ENCODE assay signal across 8 cellular contexts in the genomic region with DNA sequence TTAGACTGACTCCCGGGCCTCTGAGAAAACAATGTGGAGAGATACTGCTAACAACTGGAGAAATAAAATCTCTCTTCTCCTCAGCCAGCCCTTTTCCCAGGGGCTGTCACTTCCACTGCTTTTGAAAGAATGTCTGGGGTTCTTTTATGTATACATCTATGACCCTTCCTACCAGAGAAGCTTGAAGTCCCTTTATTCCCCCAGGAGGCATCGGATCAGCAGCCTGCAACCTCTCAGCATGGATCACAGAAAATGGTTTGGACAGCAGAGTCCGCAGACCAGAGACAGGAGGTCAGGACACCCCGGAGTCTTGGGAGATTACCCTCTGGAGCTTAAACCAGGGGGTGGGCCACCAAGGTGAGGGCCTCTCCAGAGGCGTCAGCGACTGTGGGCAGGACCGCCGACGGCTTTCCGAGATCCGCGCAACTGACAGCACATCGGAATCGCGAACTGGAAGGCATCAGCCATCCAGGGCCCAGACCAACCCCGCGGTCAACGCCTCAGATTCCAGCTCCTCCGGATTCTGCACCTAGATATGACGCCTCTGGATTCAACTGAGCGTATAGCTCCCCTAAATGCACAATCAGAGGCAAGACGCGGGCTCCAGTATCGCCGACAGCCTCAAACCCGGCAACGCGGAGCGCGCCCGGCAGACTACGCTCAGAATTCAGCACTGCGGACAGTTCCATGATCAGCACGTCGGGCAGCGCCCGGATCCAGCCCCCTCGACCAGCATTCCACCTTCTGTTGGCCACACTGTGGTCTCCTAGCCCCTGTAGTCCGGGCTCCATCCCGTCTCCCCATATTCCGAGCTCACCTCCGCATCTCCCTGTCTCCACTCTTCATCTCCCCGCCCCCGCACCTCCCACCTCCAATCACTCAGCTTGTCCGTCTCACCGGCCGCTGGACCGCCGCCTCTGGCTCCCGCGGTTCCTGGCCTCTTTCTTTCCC. TPM values are rescaled to one million over a fixed set of nuclear protein-coding genes. Genes with fewer than 3 reads are reported as not detected.
A peak's percentile ranks its signal among the peaks of the same experiment; 100 is the strongest.
DNase-seq lines count a peak whose midpoint lies in the region; ATAC-seq and TF ChIP-seq lines count a peak whose summit lies in the region.

No MANE protein-coding gene starts in this region.

- H3K27me3 ChIP-seq in AG04450 (ENCODE audit: control insufficient read depth, insufficient read depth, low read length) (peaks cover 33% of the 10 kb centered on the region), esophagus squamous epithelium (peaks cover 0 to 99% (median 22%) of the 10 kb centered on the region in 4 donors)

- peaks cover 10% of the 10 kb centered on the region for H3K9me3 ChIP-seq in AG04450 (ENCODE audit: control insufficient read depth, insufficient read depth, low read length)
- H3K9me3 ChIP-seq in esophagus squamous epithelium = no peaks in the 10 kb centered on the region

- H3K4me3 ChIP-seq in AG04450 (ENCODE audit: low read depth, low read length) = no peak overlapping the region
- H3K4me3 ChIP-seq in esophagus squamous epithelium = no peak overlapping the region

- POLR2A ChIA-PET in AG04450 (lab: Yijun Ruan, JAX) = no interaction called here
- POLR2A ChIA-PET in activated CD4-positive, alpha-beta memory T cell treated with anti-CD3 and anti-CD28 coated beads, Interleukin-2, amount 10 ng/mL, durations not matched to agents 7 days and 5 days (lab: Charles Lee) = interaction anchor here (1.1 kb wide), 2 partner anchors 10 to 95 kb away, joined by 3 to 5 read pairs; a partner anchor contains a TSS

- peak; percentile 6 for DNase-seq in AG04450 (ENCODE audit: low read depth, low spot score)
- DNase-seq in HK-2 (ENCODE audit: unreplicated experiment) = peak; percentile 34
- peak; percentile 49 for DNase-seq in activated CD4-positive, alpha-beta memory T cell treated with anti-CD3 and anti-CD28 coated beads, Interleukin-2, amount 10 ng/mL, durations not matched to agents 7 days and 5 days
- peak; percentile 37 for DNase-seq in left ventricle myocardium superior
- peak in 2 of 3 donors; percentile 32 to 65 for DNase-seq in stimulated activated CD4-positive, alpha-beta T cell treated with anti-CD3 and anti-CD28 coated beads, TNF-alpha, amount 100 ng/mL, for 48 hours (ENCODE audit: low read depth in 3 of 3)
- DNase-seq in HFFc6 = no peak
- DNase-seq in esophagus squamous epithelium (lab: John Stamatoyannopoulos, UW) = no peak

- H3K27ac Mint-ChIP-seq in activated CD4-positive, alpha-beta memory T cell treated with anti-CD3 and anti-CD28 coated beads, Interleukin-2, amount 10 ng/mL, durations not matched to agents 7 days and 5 days = no peak overlapping the region
- no peak overlapping the region for H3K27ac Mint-ChIP-seq in HFFc6

- CTCF ChIA-PET in AG04450 (lab: Charles Lee) = interaction anchor here (0.6 to 1.2 kb wide), 2 partner anchors 9 to 422 kb away, joined by 3 to 4 read pairs; no protein-coding TSS in a partner anchor
- CTCF ChIA-PET in activated CD4-positive, alpha-beta memory T cell treated with anti-CD3 and anti-CD28 coated beads, Interleukin-2, amount 10 ng/mL, durations not matched to agents 7 days and 5 days (lab: Charles Lee) = interaction anchor here (1.6 kb wide), 1 partner anchor 96 kb away, joined by 4 read pairs; no protein-coding TSS in a partner anchor

- peaks cover 0 to 8% (median 3%) of the 10 kb centered on the region in 3 donors for H3K4me1 ChIP-seq in esophagus squamous epithelium

- WGBS in esophagus squamous epithelium, 2 donors = 16 to 21% methylated on average over 34 to 46 of the region's 51 CpGs

- no peak overlapping the region for H3K4me3 Mint-ChIP-seq in activated CD4-positive, alpha-beta memory T cell treated with anti-CD3 and anti-CD28 coated beads, Interleukin-2, amount 10 ng/mL, durations not matched to agents 7 days and 5 days
- no peak overlapping the region for H3K4me3 Mint-ChIP-seq in HFFc6

- TF ChIP-seq CTCF in AG04450 (IDR thresholded peaks at IDR 0.05; ENCODE audit: low read depth, low read length) (no peak), HFFc6 (IDR thresholded peaks at IDR 0.05) (no peak), esophagus squamous epithelium (IDR thresholded peaks at IDR 0.05) (no peak)

- no peaks in the 10 kb centered on the region for H3K9me3 Mint-ChIP-seq in activated CD4-positive, alpha-beta memory T cell treated with anti-CD3 and anti-CD28 coated beads, Interleukin-2, amount 10 ng/mL, durations not matched to agents 7 days and 5 days
- no peaks in the 10 kb centered on the region for H3K9me3 Mint-ChIP-seq in HFFc6

- H3K27ac ChIP-seq in AG04450 (ENCODE audit: low read depth, low read length) = no peak overlapping the region
- no peak overlapping the region for H3K27ac ChIP-seq in esophagus squamous epithelium

- H3K36me3 ChIP-seq in esophagus squamous epithelium = no peaks in the 10 kb centered on the region

- ATAC-seq in left ventricle myocardium superior (peak; percentile 30), HG03442 (IDR thresholded peaks at IDR 0.05; ENCODE audit: unreplicated experiment) (no peak)

- H3K4me1 Mint-ChIP-seq in activated CD4-positive, alpha-beta memory T cell treated with anti-CD3 and anti-CD28 coated beads, Interleukin-2, amount 10 ng/mL, durations not matched to agents 7 days and 5 days = peaks cover 7% of the 10 kb centered on the region
- 0 out of 2 replicates have a peak, but pooled peaks cover 5% of the 10 kb centered on the region for H3K4me1 Mint-ChIP-seq in HFFc6 (ENCODE audit: low read depth)

- peaks cover 59% of the 10 kb centered on the region for H3K27me3 Mint-ChIP-seq in activated CD4-positive, alpha-beta memory T cell treated with anti-CD3 and anti-CD28 coated beads, Interleukin-2, amount 10 ng/mL, durations not matched to agents 7 days and 5 days
- H3K27me3 Mint-ChIP-seq in HFFc6 (ENCODE audit: insufficient read depth) = peaks cover 31% of the 10 kb centered on the region

- intact Hi-C loops in left ventricle myocardium superior (cut with micrococcal nuclease) (no loop called here), esophagus squamous epithelium (cut with DNase I) (no loop called here)

- no peak for TF ChIP-seq POLR2A in esophagus squamous epithelium (IDR thresholded peaks at IDR 0.05)

- H3K36me3 Mint-ChIP-seq in activated CD4-positive, alpha-beta memory T cell treated with anti-CD3 and anti-CD28 coated beads, Interleukin-2, amount 10 ng/mL, durations not matched to agents 7 days and 5 days (ENCODE audit: low read depth) = no peaks in the 10 kb centered on the region
- no peaks in the 10 kb centered on the region for H3K36me3 Mint-ChIP-seq in HFFc6 (ENCODE audit: low read depth)

RNA-seq across cellular contexts. Expression of a gene that starts 0.9 kb away (rescaled TPM):
- not detected in 2 replicates for polyA plus RNA-seq in AG04450 (2011; rRNA removed)
- not detected in 2 replicates for polyA minus RNA-seq in AG04450 (2011; rRNA and poly(A)+ RNA removed)
- total RNA-seq in activated CD4-positive, alpha-beta memory T cell treated with anti-CD3 and anti-CD28 coated beads, Interleukin-2, amount 10 ng/mL, durations not matched to agents 7 days and 5 days = not detected
- total RNA-seq in left ventricle myocardium superior (0.10 TPM), esophagus squamous epithelium (under 1 TPM in 3 of 4 donors, not detected in 1; 0.19 to 0.49 (median 0.31) TPM)
- not detected for total RNA-seq in HFFc6 (2021; fragmentation: NEBNext Ultra II Directional; extraction: Animal tissue kit (Norgen Biotek cat#: 25700))

RNA-seq across cellular contexts. Expression of a gene that starts 29.6 kb away (rescaled TPM):
- 0.32 and 0.65 TPM in 2 replicates for polyA plus RNA-seq in AG04450 (2011; rRNA removed)
- 0.17 and 0.83 TPM in 2 replicates for polyA minus RNA-seq in AG04450 (2011; rRNA and poly(A)+ RNA removed)
- 1 to 10 TPM; 1.7 to 1.8 TPM for total RNA-seq in activated CD4-positive, alpha-beta memory T cell treated with anti-CD3 and anti-CD28 coated beads, Interleukin-2, amount 10 ng/mL, durations not matched to agents 7 days and 5 days
- total RNA-seq in left ventricle myocardium superior (1.8 TPM), esophagus squamous epithelium (1 to 10 TPM; 2.3 to 5.0 (median 3.7) TPM)
- total RNA-seq in HFFc6 (2021; fragmentation: NEBNext Ultra II Directional; extraction: Animal tissue kit (Norgen Biotek cat#: 25700)) = 10 to 100 TPM in 3 of 6 experiments, 1 to 10 TPM in 3; 9.5 to 11.1 (median 9.9) TPM

RNA-seq across cellular contexts. Expression of a gene that starts 43.5 kb away (rescaled TPM):
- polyA plus RNA-seq in AG04450 (2011; rRNA removed) = 26.0 and 30.3 TPM in 2 replicates
- 8.2 and 8.8 TPM in 2 replicates for polyA minus RNA-seq in AG04450 (2011; rRNA and poly(A)+ RNA removed)
- 10 to 100 TPM; 17.3 to 18.3 TPM for total RNA-seq in activated CD4-positive, alpha-beta memory T cell treated with anti-CD3 and anti-CD28 coated beads, Interleukin-2, amount 10 ng/mL, durations not matched to agents 7 days and 5 days
- total RNA-seq in left ventricle myocardium superior (45.6 TPM), esophagus squamous epithelium (10 to 100 TPM; 40.9 to 60.2 (median 52.1) TPM)
- total RNA-seq in HFFc6 (2021; fragmentation: NEBNext Ultra II Directional; extraction: Animal tissue kit (Norgen Biotek cat#: 25700)) = 10 to 100 TPM; 60.6 to 97.1 (median 68.2) TPM

RNA-seq across cellular contexts. Expression of a gene that starts 43.9 kb away (rescaled TPM):
- 15.2 and 15.6 TPM in 2 replicates for polyA plus RNA-seq in AG04450 (2011; rRNA removed)
- polyA minus RNA-seq in AG04450 (2011; rRNA and poly(A)+ RNA removed) = 8.3 and 9.7 TPM in 2 replicates
- total RNA-seq in activated CD4-positive, alpha-beta memory T cell treated with anti-CD3 and anti-CD28 coated beads, Interleukin-2, amount 10 ng/mL, durations not matched to agents 7 days and 5 days = 10 to 100 TPM; 16.4 to 16.8 TPM
- 4.0 TPM for total RNA-seq in left ventricle myocardium superior
- 10 to 100 TPM; 17.5 to 22.7 (median 20.4) TPM for total RNA-seq in HFFc6 (2021; fragmentation: NEBNext Ultra II Directional; extraction: Animal tissue kit (Norgen Biotek cat#: 25700))
- total RNA-seq in esophagus squamous epithelium = 10 to 100 TPM; 19.9 to 26.0 (median 21.1) TPM

Comparison
In these comparisons a context has a peak if more than half of its experiments do, and no peak if none do; other contexts are left out.
1. DNase-seq: peak in AG04450 (single experiment), HK-2 (single experiment), activated CD4-positive, alpha-beta memory T cell treated with anti-CD3 and anti-CD28 coated beads, Interleukin-2, amount 10 ng/mL, durations not matched to agents 7 days and 5 days (single experiment), left ventricle myocardium superior (single experiment) and stimulated activated CD4-positive, alpha-beta T cell treated with anti-CD3 and anti-CD28 coated beads, TNF-alpha, amount 100 ng/mL, for 48 hours (2 of 3); none in HFFc6 (single experiment) and esophagus squamous epithelium (single experiment).